In genomic region chr19:18490719-18491118, GRCh38 we compare ENCODE assay signal across 16 cellular contexts. TPM values are rescaled to one million over a fixed set of nuclear protein-coding genes. Genes with fewer than 3 reads are reported as not detected.
A peak's percentile ranks its signal among the peaks of the same experiment; 100 is the strongest.
DNase-seq lines count a peak whose midpoint lies in the region; ATAC-seq, FAIRE-seq and TF ChIP-seq lines count a peak whose summit lies in the region.
"Had no signal": no experiment of that assay in that cellular context is flagged by ENCODE, and none has a peak within 500 bp of the region (broad histone marks: within the 10 kb centered on the region; RNA-seq: fewer than 3 reads in every experiment).

No MANE protein-coding gene starts in this region.

- H3K27ac Mint-ChIP-seq in activated CD8-positive, alpha-beta T cell treated with anti-CD3 and anti-CD28 coated beads, Interleukin-2, amount 10 ng/mL, durations not matched to agents 7 days and 5 days, result peak overlapping the region; percentile 18
- no peak overlapping the region for H3K27ac Mint-ChIP-seq in activated CD8-positive, alpha-beta T cell treated with anti-CD3 and anti-CD28 coated beads for 36 hours
- H3K27ac Mint-ChIP-seq in astrocyte (ENCODE audit: unreplicated experiment) (peak overlapping the region; percentile 47), natural killer cell (peak overlapping the region; percentile 82 to 86)

- H3K4me3 ChIP-seq in astrocyte (ENCODE audit: insufficient read depth, low read depth, low read length), result no peak overlapping the region

- no peaks in the 10 kb centered on the region for H3K36me3 ChIP-seq in astrocyte (ENCODE audit: insufficient read depth, low read length)

- no peak overlapping the region for H3K27ac ChIP-seq in astrocyte (ENCODE audit: low read depth, low read length)
- H3K27ac ChIP-seq: C4-2B had no signal

- POLR2A ChIA-PET in activated CD8-positive, alpha-beta T cell treated with anti-CD3 and anti-CD28 coated beads, Interleukin-2, amount 10 ng/mL, durations not matched to agents 7 days and 5 days (lab: Charles Lee), result no interaction called here
- POLR2A ChIA-PET in activated CD8-positive, alpha-beta T cell treated with anti-CD3 and anti-CD28 coated beads for 36 hours (lab: Charles Lee), result interaction anchor here (1.0 kb wide), 1 partner anchor 13 kb away, joined by 3 read pairs; no protein-coding TSS in a partner anchor

- no peak for ATAC-seq in activated CD8-positive, alpha-beta T cell treated with anti-CD3 and anti-CD28 coated beads, Interleukin-2, amount 10 ng/mL, durations not matched to agents 7 days and 5 days
- ATAC-seq in activated CD8-positive, alpha-beta T cell treated with anti-CD3 and anti-CD28 coated beads for 36 hours, result no peak
- ATAC-seq in natural killer cell, result peak; percentile 70 to 90 (median 83)
- no peak for ATAC-seq in GM21717 (IDR thresholded peaks at IDR 0.05; ENCODE audit: unreplicated experiment)
- ATAC-seq in HG03139 (IDR thresholded peaks at IDR 0.05; ENCODE audit: unreplicated experiment), result no peak
- ATAC-seq: PC-3 had no signal

- H3K9me3 ChIP-seq in astrocyte (ENCODE audit: insufficient read depth, low read depth, low read length), result no peaks in the 10 kb centered on the region

- no peaks in the 10 kb centered on the region for H3K27me3 ChIP-seq in astrocyte (ENCODE audit: insufficient read depth, low read length)

- H3K4me1 Mint-ChIP-seq in activated CD8-positive, alpha-beta T cell treated with anti-CD3 and anti-CD28 coated beads, Interleukin-2, amount 10 ng/mL, durations not matched to agents 7 days and 5 days (ENCODE audit: low read depth), result peaks cover 67% of the 10 kb centered on the region
- peaks cover 60% of the 10 kb centered on the region for H3K4me1 Mint-ChIP-seq in activated CD8-positive, alpha-beta T cell treated with anti-CD3 and anti-CD28 coated beads for 36 hours (ENCODE audit: low read depth)
- H3K4me1 Mint-ChIP-seq in astrocyte (ENCODE audit: low read depth, unreplicated experiment) (peaks cover 41% of the 10 kb centered on the region), natural killer cell (peaks cover 64 to 71% of the 10 kb centered on the region in 2 donors)

- peaks cover 16% of the 10 kb centered on the region for H3K4me1 ChIP-seq in astrocyte (ENCODE audit: insufficient read depth, low read length)

- DNase-seq in activated CD8-positive, alpha-beta T cell treated with anti-CD3 and anti-CD28 coated beads, Interleukin-2, amount 10 ng/mL, durations not matched to agents 7 days and 5 days, result no peak
- no peak for DNase-seq in activated CD8-positive, alpha-beta T cell treated with anti-CD3 and anti-CD28 coated beads for 36 hours
- DNase-seq in astrocyte (ENCODE audit: low read depth), result no peak
- DNase-seq in natural killer cell, result peak; percentile 56
- no peak for DNase-seq in NCI-H2196 (lab: John Stamatoyannopoulos, UW; ENCODE audit: unreplicated experiment)
- no peak for DNase-seq in stimulated activated naive CD4-positive, alpha-beta T cell (lab: John Stamatoyannopoulos, UW)
- DNase-seq: DMS53, H7, IMR-90, NCI-H1105, NCI-H187 treated with DMSO at 0.1 percent for 48 hours, NCI-H526 treated with DMSO at 0.1 percent for 48 hours, PC-3 had no signal

- no peak for TF ChIP-seq CTCF in activated CD8-positive, alpha-beta T cell treated with anti-CD3 and anti-CD28 coated beads for 36 hours (IDR thresholded peaks at IDR 0.05)
- TF ChIP-seq CTCF in astrocyte (IDR thresholded peaks at IDR 0.05; ENCODE audit: insufficient read depth, low read depth, low read length), result no peak
- no peak for TF ChIP-seq CTCF in natural killer cell (IDR thresholded peaks at IDR 0.05)

- peaks cover 97% of the 10 kb centered on the region for H3K79me2 ChIP-seq in astrocyte (ENCODE audit: insufficient read depth, low read length)

- H3K36me3 Mint-ChIP-seq in activated CD8-positive, alpha-beta T cell treated with anti-CD3 and anti-CD28 coated beads, Interleukin-2, amount 10 ng/mL, durations not matched to agents 7 days and 5 days (ENCODE audit: low read depth), result no peaks in the 10 kb centered on the region
- no peaks in the 10 kb centered on the region for H3K36me3 Mint-ChIP-seq in activated CD8-positive, alpha-beta T cell treated with anti-CD3 and anti-CD28 coated beads for 36 hours (ENCODE audit: low read depth)
- H3K36me3 Mint-ChIP-seq in astrocyte (ENCODE audit: low read depth, unreplicated experiment) (peaks cover 4% of the 10 kb centered on the region), natural killer cell (no peaks in the 10 kb centered on the region)

- FAIRE-seq in astrocyte (lab: Jason Lieb, UNC), result no peak

- no peaks in the 10 kb centered on the region for H3K27me3 Mint-ChIP-seq in activated CD8-positive, alpha-beta T cell treated with anti-CD3 and anti-CD28 coated beads, Interleukin-2, amount 10 ng/mL, durations not matched to agents 7 days and 5 days (ENCODE audit: low read depth)
- H3K27me3 Mint-ChIP-seq in activated CD8-positive, alpha-beta T cell treated with anti-CD3 and anti-CD28 coated beads for 36 hours, result no peaks in the 10 kb centered on the region
- no peaks in the 10 kb centered on the region for H3K27me3 Mint-ChIP-seq in astrocyte (ENCODE audit: low read depth, unreplicated experiment)
- H3K27me3 Mint-ChIP-seq in natural killer cell (ENCODE audit: low read depth in 2 of 2), result no peaks in the 10 kb centered on the region

- H3K9ac ChIP-seq in astrocyte (ENCODE audit: low read length), result no peak overlapping the region

- CTCF ChIA-PET in activated CD8-positive, alpha-beta T cell treated with anti-CD3 and anti-CD28 coated beads, Interleukin-2, amount 10 ng/mL, durations not matched to agents 7 days and 5 days (lab: Charles Lee), result interaction anchor here (1.3 kb wide), 1 partner anchor 29 kb away, joined by 3 read pairs; no protein-coding TSS in a partner anchor
- CTCF ChIA-PET in activated CD8-positive, alpha-beta T cell treated with anti-CD3 and anti-CD28 coated beads for 36 hours (lab: Charles Lee), result interaction anchor here (1.4 to 2.8 kb wide), 2 partner anchors 13 to 21 kb away, joined by 4 to 13 read pairs; no protein-coding TSS in a partner anchor

- no peak overlapping the region for H3K4me3 Mint-ChIP-seq in activated CD8-positive, alpha-beta T cell treated with anti-CD3 and anti-CD28 coated beads, Interleukin-2, amount 10 ng/mL, durations not matched to agents 7 days and 5 days
- no peak overlapping the region for H3K4me3 Mint-ChIP-seq in activated CD8-positive, alpha-beta T cell treated with anti-CD3 and anti-CD28 coated beads for 36 hours
- H3K4me3 Mint-ChIP-seq in astrocyte (ENCODE audit: unreplicated experiment) (no peak overlapping the region), natural killer cell (peak overlapping the region; percentile 77)

- intact Hi-C loops in activated CD8-positive, alpha-beta T cell treated with anti-CD3 and anti-CD28 coated beads for 36 hours (cut with micrococcal nuclease), result no loop called here
- intact Hi-C loops in natural killer cell (cut with micrococcal nuclease), result no loop called here

- H3K4me2 ChIP-seq in astrocyte (ENCODE audit: low read length), result no peak overlapping the region

- no peak overlapping the region for H2AFZ ChIP-seq in astrocyte (ENCODE audit: low read depth, low read length)

- H4K20me1 ChIP-seq in astrocyte (ENCODE audit: insufficient read depth, low read length), result peaks cover 99% of the 10 kb centered on the region

- no peaks in the 10 kb centered on the region for H3K9me3 Mint-ChIP-seq in activated CD8-positive, alpha-beta T cell treated with anti-CD3 and anti-CD28 coated beads, Interleukin-2, amount 10 ng/mL, durations not matched to agents 7 days and 5 days (ENCODE audit: insufficient read depth)
- H3K9me3 Mint-ChIP-seq in activated CD8-positive, alpha-beta T cell treated with anti-CD3 and anti-CD28 coated beads for 36 hours, result no peaks in the 10 kb centered on the region
- no peaks in the 10 kb centered on the region for H3K9me3 Mint-ChIP-seq in astrocyte (ENCODE audit: unreplicated experiment)
- no peaks in the 10 kb centered on the region for H3K9me3 Mint-ChIP-seq in natural killer cell

RNA-seq across cellular contexts. Expression of gene ELL, which starts 31.2 kb away (rescaled TPM):
- total RNA-seq in activated CD8-positive, alpha-beta T cell treated with anti-CD3 and anti-CD28 coated beads, Interleukin-2, amount 10 ng/mL, durations not matched to agents 7 days and 5 days, result 10 to 100 TPM; 20.8 to 22.3 TPM
- total RNA-seq in activated CD8-positive, alpha-beta T cell treated with anti-CD3 and anti-CD28 coated beads for 36 hours, result 10 to 100 TPM; 20.1 to 21.9 TPM
- total RNA-seq in astrocyte (16.0 TPM in 2 replicates), natural killer cell (10 to 100 TPM; 61.1 to 64.3 (median 63.8) TPM)

RNA-seq across cellular contexts. Expression of gene FKBP8, which starts 52.7 kb away (rescaled TPM):
- total RNA-seq in activated CD8-positive, alpha-beta T cell treated with anti-CD3 and anti-CD28 coated beads, Interleukin-2, amount 10 ng/mL, durations not matched to agents 7 days and 5 days, result 100 to 1,000 TPM; 245 to 247 TPM
- total RNA-seq in activated CD8-positive, alpha-beta T cell treated with anti-CD3 and anti-CD28 coated beads for 36 hours, result 100 to 1,000 TPM; 216 to 220 TPM
- 246 and 251 TPM in 2 replicates for total RNA-seq in astrocyte
- total RNA-seq in natural killer cell, result 100 to 1,000 TPM; 149 to 179 (median 162) TPM

RNA-seq across cellular contexts. Expression of gene ISYNA1, which starts 52.8 kb away (rescaled TPM):
- 10 to 100 TPM; 26.7 to 33.5 TPM for total RNA-seq in activated CD8-positive, alpha-beta T cell treated with anti-CD3 and anti-CD28 coated beads, Interleukin-2, amount 10 ng/mL, durations not matched to agents 7 days and 5 days
- total RNA-seq in activated CD8-positive, alpha-beta T cell treated with anti-CD3 and anti-CD28 coated beads for 36 hours, result 10 to 100 TPM; 48.6 to 54.9 TPM
- total RNA-seq in astrocyte (128 and 153 TPM in 2 replicates), natural killer cell (10 to 100 TPM; 39.7 to 53.6 (median 40.1) TPM)

Comparison
In these comparisons a context has a peak if more than half of its experiments do, and no peak if none do; other contexts are left out.
1. ATAC-seq: peak in natural killer cell (3 of 3); none in activated CD8-positive, alpha-beta T cell treated with anti-CD3 and anti-CD28 coated beads, Interleukin-2, amount 10 ng/mL, durations not matched to agents 7 days and 5 days (single experiment), activated CD8-positive, alpha-beta T cell treated with anti-CD3 and anti-CD28 coated beads for 36 hours (single experiment), GM21717 (single experiment) and HG03139 (single experiment).